In genomic region chr22:32539631-32540449, GRCh38 we compare ENCODE assay signal across 1 cellular context.
A peak's percentile ranks its signal among the peaks of the same experiment; 100 is the strongest.
TF ChIP-seq lines count a peak whose summit lies in the region.

No MANE protein-coding gene starts in this region.

TF ChIP-seq in GM12878, 131 proteins besides CTCF, POLR2A, EP300 and RAD21 (continued from another document):
- TF ChIP-seq REST (IDR thresholded peaks at IDR 0.05; ENCODE audit: low read depth, low read length) (no peak), RELB (IDR thresholded peaks at IDR 0.05; ENCODE audit: low read depth) (0 out of 2 replicates have a peak, but pooled peaks have one; percentile 38), JUNB (IDR thresholded peaks at IDR 0.05) (no peak), IKZF1 (conservative IDR thresholded peaks at IDR 0.05) (peak; percentile 77), TCF12 (IDR thresholded peaks at IDR 0.05; ENCODE audit: low read depth, low read length) (peak; percentile 80; the same call in 1 of the 2 replicates), HCFC1 (IDR thresholded peaks at IDR 0.05; ENCODE audit: low read length) (no peak)
